In genomic region chr9:132239999-132240859, GRCh38 we compare ENCODE assay signal across 9 cellular contexts.
DNase-seq lines count a peak whose midpoint lies in the region; ATAC-seq and TF ChIP-seq lines count a peak whose summit lies in the region.
"Had no signal": no experiment of that assay in that cellular context is flagged by ENCODE, and none has a peak within 500 bp of the region (broad histone marks: within the 10 kb centered on the region; RNA-seq: fewer than 3 reads in every experiment).

No MANE protein-coding gene starts in this region.

- no peak overlapping the region for H2AFZ ChIP-seq in osteoblast (ENCODE audit: low read length)

- H3K4me3 Mint-ChIP-seq in CD4-positive, CD25-positive, alpha-beta regulatory T cell, result peak overlapping the region; percentile 43 to 100 (median 84)

- H3K4me1 ChIP-seq in CD4-positive, CD25-positive, alpha-beta regulatory T cell (ENCODE audit: control insufficient read depth, insufficient read depth, low read length, poor library complexity, severe bottlenecking), result peaks cover 22% of the 10 kb centered on the region
- H3K4me1 ChIP-seq in HUES48 (ENCODE audit: control insufficient read depth, insufficient read depth, low read length) (peaks cover 12% of the 10 kb centered on the region; the same call in 1 of the 2 replicates), osteoblast (ENCODE audit: insufficient read depth, low read length) (peaks cover 16% of the 10 kb centered on the region)

- DNase-seq in CD4-positive, CD25-positive, alpha-beta regulatory T cell, result no peak
- DNase-seq in osteoblast (ENCODE audit: insufficient read length, low spot score, missing footprints), result peak; percentile 72
- DNase-seq in NCI-H2029 treated with DMSO at 0.1 percent for 48 hours (lab: John Stamatoyannopoulos, UW), result no peak
- no peak for DNase-seq in NCI-H1105 treated with DMSO at 0.1 percent for 48 hours (lab: John Stamatoyannopoulos, UW)

- H3K27me3 ChIP-seq in CD4-positive, CD25-positive, alpha-beta regulatory T cell (ENCODE audit: control insufficient read depth, insufficient read depth, low read length), result no peaks in the 10 kb centered on the region
- H3K27me3 ChIP-seq in HUES48 (ENCODE audit: control insufficient read depth, insufficient read depth, low read length) (peaks cover 30% of the 10 kb centered on the region), osteoblast (ENCODE audit: insufficient read depth, low read length) (peaks cover 25% of the 10 kb centered on the region)

- H3K27ac ChIP-seq in CD4-positive, CD25-positive, alpha-beta regulatory T cell (ENCODE audit: insufficient read depth, low read length, poor library complexity, severe bottlenecking), result peak overlapping the region; percentile 60
- H3K27ac ChIP-seq in HUES48 (ENCODE audit: low read depth, low read length), result no peak overlapping the region
- H3K27ac ChIP-seq in cingulate gyrus (ENCODE audit: low read depth, low read length), result peak overlapping the region; percentile 65
- no peak overlapping the region for H3K27ac ChIP-seq in osteoblast (ENCODE audit: low read depth, low read length)
- H3K27ac ChIP-seq: SJSA1 had no signal

- H3K4me1 Mint-ChIP-seq in CD4-positive, CD25-positive, alpha-beta regulatory T cell, result peaks cover 0 to 28% (median 8%) of the 10 kb centered on the region in 4 donors

- no peak overlapping the region for H3K4me3 ChIP-seq in CD4-positive, CD25-positive, alpha-beta regulatory T cell (ENCODE audit: low read depth, low read length)
- peak overlapping the region; percentile 69 for H3K4me3 ChIP-seq in HUES48 (ENCODE audit: low read depth, low read length)
- peak overlapping the region; percentile 52 for H3K4me3 ChIP-seq in osteoblast (ENCODE audit: insufficient read depth, low read length)

- H3K36me3 ChIP-seq in CD4-positive, CD25-positive, alpha-beta regulatory T cell (ENCODE audit: control insufficient read depth, insufficient read depth, low read length), result no peaks in the 10 kb centered on the region
- H3K36me3 ChIP-seq in HUES48 (ENCODE audit: control insufficient read depth, insufficient read depth, low read length) (no peaks in the 10 kb centered on the region), osteoblast (ENCODE audit: insufficient read depth, low read length) (no peaks in the 10 kb centered on the region)
- H3K36me3 ChIP-seq: SJSA1 had no signal

- H3K27me3 Mint-ChIP-seq in CD4-positive, CD25-positive, alpha-beta regulatory T cell, result peaks cover 12% of the 10 kb centered on the region

- H3K27ac Mint-ChIP-seq in CD4-positive, CD25-positive, alpha-beta regulatory T cell, result peak overlapping the region in 1 of 3 donors; percentile 87

- H3K9me3 ChIP-seq in CD4-positive, CD25-positive, alpha-beta regulatory T cell (ENCODE audit: control insufficient read depth in 2 of 2, low read length in 2 of 2), result no peaks in the 10 kb centered on the region
- no peaks in the 10 kb centered on the region for H3K9me3 ChIP-seq in HUES48 (ENCODE audit: control insufficient read depth, insufficient read depth, low read length)
- H3K9me3 ChIP-seq in osteoblast (ENCODE audit: low read depth, low read length), result no peaks in the 10 kb centered on the region
- H3K9me3 ChIP-seq: SJSA1 had no signal

- ATAC-seq in CD4-positive, CD25-positive, alpha-beta regulatory T cell (ENCODE audit: low read depth in 2 of 2), result no peak
- ATAC-seq in GM21737 (IDR thresholded peaks at IDR 0.05; ENCODE audit: unreplicated experiment), result no peak
- no peak for ATAC-seq in GM21576 (IDR thresholded peaks at IDR 0.05; ENCODE audit: unreplicated experiment)

- no peak overlapping the region for H3K9ac ChIP-seq in HUES48 (ENCODE audit: low read depth, low read length)

- no peaks in the 10 kb centered on the region for H3K36me3 Mint-ChIP-seq in CD4-positive, CD25-positive, alpha-beta regulatory T cell

- H4K20me1 ChIP-seq in osteoblast (ENCODE audit: insufficient read depth, low read length), result peaks cover 4% of the 10 kb centered on the region

- no peaks in the 10 kb centered on the region for H3K79me2 ChIP-seq in osteoblast (ENCODE audit: insufficient read depth, low read length)

- TF ChIP-seq CTCF in osteoblast (IDR thresholded peaks at IDR 0.05; ENCODE audit: extremely low read depth, low read depth, low read length), result no peak

- H3K9me3 Mint-ChIP-seq in CD4-positive, CD25-positive, alpha-beta regulatory T cell, result peaks cover 0 to 1% (median 0%) of the 10 kb centered on the region in 7 donors

- H3K4me2 ChIP-seq in osteoblast (ENCODE audit: insufficient read depth, low read length), result peak overlapping the region; percentile 87

Comparison
In these comparisons a context has a peak if more than half of its experiments do, and no peak if none do; other contexts are left out.
1. H3K27ac ChIP-seq: peak in CD4-positive, CD25-positive, alpha-beta regulatory T cell (single experiment) and cingulate gyrus (single experiment); none in HUES48 (single experiment) and osteoblast (single experiment).